In the genomic region with DNA sequence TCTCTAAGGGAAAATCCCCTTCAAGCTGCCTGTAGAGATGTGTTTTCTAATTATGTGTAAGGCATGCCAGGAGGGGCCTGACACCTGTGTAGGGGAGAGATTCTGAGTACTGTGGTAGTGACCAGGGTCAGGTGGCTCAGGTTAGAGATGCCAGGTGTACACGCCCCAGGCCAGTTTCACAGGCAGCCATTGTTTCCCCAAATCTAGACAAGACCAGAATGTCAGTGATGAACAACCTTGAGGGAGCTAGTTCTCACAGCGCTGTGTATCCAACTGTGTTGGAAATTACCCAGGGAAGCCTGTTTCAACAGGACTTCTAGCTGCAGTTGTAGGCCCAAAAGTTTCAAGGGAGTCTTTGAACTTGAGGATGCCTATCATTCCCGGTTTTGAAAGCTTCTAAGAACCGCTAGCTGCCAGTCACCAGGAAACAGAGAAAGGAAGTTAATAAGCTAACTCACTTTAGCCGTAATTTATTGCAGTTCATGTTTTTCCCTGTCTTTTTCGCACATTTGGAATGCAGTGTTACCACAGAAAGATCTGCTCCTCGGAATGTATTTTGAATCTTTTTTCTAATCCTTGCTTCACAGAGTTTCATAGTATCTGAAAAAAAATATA, we compare ENCODE assay signal across 1 cellular context.
TF ChIP-seq lines count a peak whose summit lies in the region.

No MANE protein-coding gene starts in this region.

TF ChIP-seq in SK-N-SH treated with all-trans-retinoic acid at 6 μM for 48 hours, 23 proteins besides CTCF, POLR2A, EP300 and RAD21 (continued from another document):
- TF ChIP-seq, protein P1, sequence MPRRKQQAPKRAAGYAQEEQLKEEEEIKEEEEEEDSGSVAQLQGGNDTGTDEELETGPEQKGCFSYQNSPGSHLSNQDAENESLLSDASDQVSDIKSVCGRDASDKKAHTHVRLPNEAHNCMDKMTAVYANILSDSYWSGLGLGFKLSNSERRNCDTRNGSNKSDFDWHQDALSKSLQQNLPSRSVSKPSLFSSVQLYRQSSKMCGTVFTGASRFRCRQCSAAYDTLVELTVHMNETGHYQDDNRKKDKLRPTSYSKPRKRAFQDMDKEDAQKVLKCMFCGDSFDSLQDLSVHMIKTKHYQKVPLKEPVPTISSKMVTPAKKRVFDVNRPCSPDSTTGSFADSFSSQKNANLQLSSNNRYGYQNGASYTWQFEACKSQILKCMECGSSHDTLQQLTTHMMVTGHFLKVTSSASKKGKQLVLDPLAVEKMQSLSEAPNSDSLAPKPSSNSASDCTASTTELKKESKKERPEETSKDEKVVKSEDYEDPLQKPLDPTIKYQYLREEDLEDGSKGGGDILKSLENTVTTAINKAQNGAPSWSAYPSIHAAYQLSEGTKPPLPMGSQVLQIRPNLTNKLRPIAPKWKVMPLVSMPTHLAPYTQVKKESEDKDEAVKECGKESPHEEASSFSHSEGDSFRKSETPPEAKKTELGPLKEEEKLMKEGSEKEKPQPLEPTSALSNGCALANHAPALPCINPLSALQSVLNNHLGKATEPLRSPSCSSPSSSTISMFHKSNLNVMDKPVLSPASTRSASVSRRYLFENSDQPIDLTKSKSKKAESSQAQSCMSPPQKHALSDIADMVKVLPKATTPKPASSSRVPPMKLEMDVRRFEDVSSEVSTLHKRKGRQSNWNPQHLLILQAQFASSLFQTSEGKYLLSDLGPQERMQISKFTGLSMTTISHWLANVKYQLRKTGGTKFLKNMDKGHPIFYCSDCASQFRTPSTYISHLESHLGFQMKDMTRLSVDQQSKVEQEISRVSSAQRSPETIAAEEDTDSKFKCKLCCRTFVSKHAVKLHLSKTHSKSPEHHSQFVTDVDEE (CRISPR knock-in tag; IDR thresholded peaks at IDR 0.05), result no peak
- TF ChIP-seq ZFP3 (CRISPR knock-in tag; IDR thresholded peaks at IDR 0.05), result no peak
- no peak for TF ChIP-seq ESRRG (CRISPR knock-in tag; IDR thresholded peaks at IDR 0.05)
